In genomic region chr7:66629222-66629658, GRCh38 we compare ENCODE assay signal across 1 cellular context.
TF ChIP-seq lines count a peak whose summit lies in the region.

No MANE protein-coding gene starts in this region.

TF ChIP-seq in GM12878, 131 proteins besides CTCF, POLR2A, EP300 and RAD21 (continued from another document):
- no peak for TF ChIP-seq ZBTB40 (IDR thresholded peaks at IDR 0.05; ENCODE audit: borderline replicate concordance)
